In the genomic region with DNA sequence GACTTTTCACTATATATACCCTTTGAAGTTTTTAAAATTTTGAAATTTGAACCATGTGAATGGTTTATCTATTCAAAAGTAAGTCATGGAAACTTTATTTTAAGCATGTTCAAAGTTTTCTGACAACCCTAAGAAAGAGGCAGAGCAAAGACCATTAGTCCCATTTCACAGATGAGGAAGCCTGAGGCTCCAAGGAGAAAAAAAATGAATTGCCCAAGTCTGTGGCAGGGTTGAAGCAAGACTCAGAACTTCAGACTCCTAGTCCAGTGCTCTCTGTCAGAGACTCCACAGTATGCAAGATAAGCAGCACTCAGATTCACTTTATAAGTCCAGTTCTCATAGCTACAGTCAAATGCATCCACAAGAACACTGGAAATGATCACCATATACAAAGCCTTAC, we compare ENCODE assay signal across 19 cellular contexts. TPM values are rescaled to one million over a fixed set of nuclear protein-coding genes. Genes with fewer than 3 reads are reported as not detected.
A peak's percentile ranks its signal among the peaks of the same experiment; 100 is the strongest.
DNase-seq lines count a peak whose midpoint lies in the region; ATAC-seq and TF ChIP-seq lines count a peak whose summit lies in the region.
"Had no signal": no experiment of that assay in that cellular context is flagged by ENCODE, and none has a peak within 500 bp of the region (broad histone marks: within the 10 kb centered on the region; RNA-seq: fewer than 3 reads in every experiment).

No MANE protein-coding gene starts in this region.

- H3K9me3 ChIP-seq in HUES48 (ENCODE audit: control insufficient read depth, insufficient read depth, low read length) (no peaks in the 10 kb centered on the region), gastroesophageal sphincter (no peaks in the 10 kb centered on the region)
- no peaks in the 10 kb centered on the region for H3K9me3 ChIP-seq in naive thymus-derived CD4-positive, alpha-beta T cell (ENCODE audit: control insufficient read depth in 2 of 3, low read length in 3 of 3)
- H3K9me3 ChIP-seq: esophagus muscularis mucosa, upper lobe of left lung had no signal

- TF ChIP-seq POLR2A in gastroesophageal sphincter (IDR thresholded peaks at IDR 0.05), result no peak

- H3K4me3 ChIP-seq in HUES48 (ENCODE audit: low read depth, low read length) (no peak overlapping the region), gastroesophageal sphincter (no peak overlapping the region)
- peak overlapping the region; percentile 95 for H3K4me3 ChIP-seq in naive thymus-derived CD4-positive, alpha-beta T cell (ENCODE audit: low read length)
- H3K4me3 ChIP-seq: dorsolateral prefrontal cortex, esophagus muscularis mucosa had no signal

- TF ChIP-seq CTCF in gastroesophageal sphincter (IDR thresholded peaks at IDR 0.05), result no peak

- CTCF ChIA-PET in naive thymus-derived CD4-positive, alpha-beta T cell (lab: Charles Lee), result interaction anchor here (1.1 to 3.9 kb wide), 5 partner anchors 15 to 147 kb away, joined by 3 to 47 read pairs (median 6); no protein-coding TSS in a partner anchor

- H3K27me3 ChIP-seq in HUES48 (ENCODE audit: control insufficient read depth, insufficient read depth, low read length) (no peaks in the 10 kb centered on the region), gastroesophageal sphincter (no peaks in the 10 kb centered on the region)
- H3K27me3 ChIP-seq in naive thymus-derived CD4-positive, alpha-beta T cell (ENCODE audit: control insufficient read depth in 2 of 2, insufficient read depth in 2 of 2, low read length in 2 of 2), result no peaks in the 10 kb centered on the region
- H3K27me3 ChIP-seq: dorsolateral prefrontal cortex, esophagus muscularis mucosa, upper lobe of left lung had no signal

- no peak for TF ChIP-seq EP300 in gastroesophageal sphincter (IDR thresholded peaks at IDR 0.05)

- H3K36me3 ChIP-seq in HUES48 (ENCODE audit: control insufficient read depth, insufficient read depth, low read length) (no peaks in the 10 kb centered on the region), gastroesophageal sphincter (peaks cover 0 to 29% of the 10 kb centered on the region in 2 donors)
- peaks cover 0 to 37% (median 6%) of the 10 kb centered on the region in 3 experiments for H3K36me3 ChIP-seq in naive thymus-derived CD4-positive, alpha-beta T cell (ENCODE audit: control insufficient read depth in 2 of 3, insufficient read depth in 3 of 3, low read length in 3 of 3)

- H3K27ac ChIP-seq in HUES48 (ENCODE audit: low read depth, low read length) (peak overlapping the region; percentile 41), gastroesophageal sphincter (no peak overlapping the region)
- peak overlapping the region; percentile 83 for H3K27ac ChIP-seq in naive thymus-derived CD4-positive, alpha-beta T cell (ENCODE audit: low read depth, low read length)
- H3K27ac ChIP-seq: RWPE1 had no signal

- DNase-seq in T-helper 2 cell treated with Interferon-gamma antibody and Interleukin-4, amounts not matched to agents 5 μg/mL and 100 μg/mL, for 36 hours (ENCODE audit: low spot score), result no peak
- DNase-seq in T-helper 2 cell (no peak), KBM-7 (no peak)
- DNase-seq in naive thymus-derived CD4-positive, alpha-beta T cell, result no peak
- DNase-seq: dorsolateral prefrontal cortex, NCI-H1436 treated with DMSO at 0.1 percent for 48 hours, nephron progenitor cell had no signal

- peak overlapping the region; percentile 93 for H3K4me3 Mint-ChIP-seq in T-helper 2 cell treated with Interferon-gamma antibody and Interleukin-4, amounts not matched to agents 5 μg/mL and 100 μg/mL, for 36 hours
- H3K4me3 Mint-ChIP-seq in activated naive CD8-positive, alpha-beta T cell, result peak overlapping the region; percentile 96
- H3K4me3 Mint-ChIP-seq in naive thymus-derived CD4-positive, alpha-beta T cell, result peak overlapping the region; percentile 70 to 99 (median 94)
- H3K4me3 Mint-ChIP-seq: stimulated activated memory B cell treated with anti-CD40 and anti-IgM and Interleukin-4, amounts not matched to agents 10 μg/mL and 1 μg/mL and 100 μg/mL, for 72 hours had no signal

- H3K9me3 Mint-ChIP-seq in T-helper 2 cell treated with Interferon-gamma antibody and Interleukin-4, amounts not matched to agents 5 μg/mL and 100 μg/mL, for 36 hours, result no peaks in the 10 kb centered on the region
- no peaks in the 10 kb centered on the region for H3K9me3 Mint-ChIP-seq in activated naive CD8-positive, alpha-beta T cell (ENCODE audit: low read depth)
- H3K9me3 Mint-ChIP-seq in naive thymus-derived CD4-positive, alpha-beta T cell, result no peaks in the 10 kb centered on the region
- H3K9me3 Mint-ChIP-seq: nephron progenitor cell; stimulated activated memory B cell treated with anti-CD40 and anti-IgM and Interleukin-4, amounts not matched to agents 10 μg/mL and 1 μg/mL and 100 μg/mL, for 72 hours had no signal

- POLR2A ChIA-PET in naive thymus-derived CD4-positive, alpha-beta T cell (lab: Charles Lee), result interaction anchor here (0.9 to 8.9 kb wide), 11 partner anchors 7 to 238 kb away, joined by 3 to 111 read pairs (median 60); partner anchors contain the start of genes ACAD9, CNBP and COPG1

- peak overlapping the region; percentile 95 for H3K27ac Mint-ChIP-seq in T-helper 2 cell treated with Interferon-gamma antibody and Interleukin-4, amounts not matched to agents 5 μg/mL and 100 μg/mL, for 36 hours
- peak overlapping the region; percentile 100 for H3K27ac Mint-ChIP-seq in activated naive CD8-positive, alpha-beta T cell
- peak overlapping the region; percentile 91 to 100 (median 97) for H3K27ac Mint-ChIP-seq in naive thymus-derived CD4-positive, alpha-beta T cell
- H3K27ac Mint-ChIP-seq: stimulated activated memory B cell treated with anti-CD40 and anti-IgM and Interleukin-4, amounts not matched to agents 10 μg/mL and 1 μg/mL and 100 μg/mL, for 72 hours had no signal

- H3K27me3 Mint-ChIP-seq in T-helper 2 cell treated with Interferon-gamma antibody and Interleukin-4, amounts not matched to agents 5 μg/mL and 100 μg/mL, for 36 hours (ENCODE audit: low read depth), result no peaks in the 10 kb centered on the region
- no peaks in the 10 kb centered on the region for H3K27me3 Mint-ChIP-seq in activated naive CD8-positive, alpha-beta T cell
- H3K27me3 Mint-ChIP-seq in naive thymus-derived CD4-positive, alpha-beta T cell, result no peaks in the 10 kb centered on the region
- H3K27me3 Mint-ChIP-seq: stimulated activated memory B cell treated with anti-CD40 and anti-IgM and Interleukin-4, amounts not matched to agents 10 μg/mL and 1 μg/mL and 100 μg/mL, for 72 hours had no signal

- no peak overlapping the region for H3K9ac ChIP-seq in HUES48 (ENCODE audit: low read depth, low read length)

- H3K4me1 ChIP-seq in HUES48 (ENCODE audit: control insufficient read depth, insufficient read depth, low read length), result peaks cover 43% of the 10 kb centered on the region
- peaks cover 32 to 60% of the 10 kb centered on the region in 2 donors for H3K4me1 ChIP-seq in naive thymus-derived CD4-positive, alpha-beta T cell (ENCODE audit: control insufficient read depth in 2 of 2, insufficient read depth in 2 of 2, low read length in 2 of 2)
- H3K4me1 ChIP-seq in gastroesophageal sphincter, result peaks cover 3 to 41% (median 17%) of the 10 kb centered on the region in 3 donors

- peaks cover 62% of the 10 kb centered on the region for H3K36me3 Mint-ChIP-seq in T-helper 2 cell treated with Interferon-gamma antibody and Interleukin-4, amounts not matched to agents 5 μg/mL and 100 μg/mL, for 36 hours (ENCODE audit: low read depth)
- H3K36me3 Mint-ChIP-seq in activated naive CD8-positive, alpha-beta T cell, result peaks cover 12% of the 10 kb centered on the region
- H3K36me3 Mint-ChIP-seq in naive thymus-derived CD4-positive, alpha-beta T cell, result peaks cover 9 to 52% (median 44%) of the 10 kb centered on the region in 5 donors

- no peak for ATAC-seq in naive thymus-derived CD4-positive, alpha-beta T cell
- ATAC-seq in gastroesophageal sphincter (no peak), HG02852 (IDR thresholded peaks at IDR 0.05; ENCODE audit: unreplicated experiment) (no peak)
- ATAC-seq: stimulated activated memory B cell treated with anti-CD40 and anti-IgM and Interleukin-4, amounts not matched to agents 10 μg/mL and 1 μg/mL and 100 μg/mL, for 72 hours had no signal

- peaks cover 65% of the 10 kb centered on the region for H3K4me1 Mint-ChIP-seq in T-helper 2 cell treated with Interferon-gamma antibody and Interleukin-4, amounts not matched to agents 5 μg/mL and 100 μg/mL, for 36 hours (ENCODE audit: low read depth)
- peaks cover 64% of the 10 kb centered on the region for H3K4me1 Mint-ChIP-seq in activated naive CD8-positive, alpha-beta T cell (ENCODE audit: low read depth)
- H3K4me1 Mint-ChIP-seq in naive thymus-derived CD4-positive, alpha-beta T cell, result peaks cover 35 to 73% (median 63%) of the 10 kb centered on the region in 7 donors

- intact Hi-C loops in naive thymus-derived CD4-positive, alpha-beta T cell (cut with micrococcal nuclease), result loop anchor here in 1 of 2 donors (2.0 to 5.0 kb wide), 2 partner anchors 14 to 35 kb away; no protein-coding TSS in a partner anchor

- in situ Hi-C loops in KBM-7 (cut with MboI; ENCODE audit: low pct_unique_long_range_greater_than_20kb, low sequenced_read_pairs), result no loop called here

RNA-seq across cellular contexts. Expression of gene RAB43, which starts 4.5 kb away (rescaled TPM):
- 100 to 1,000 TPM in 2 of 5 experiments, 10 to 100 TPM in 3; 58.6 to 122 (median 72.8) TPM for total RNA-seq in naive thymus-derived CD4-positive, alpha-beta T cell
- polyA plus RNA-seq in naive thymus-derived CD4-positive, alpha-beta T cell, result 10 to 100 TPM; 27.2 to 56.0 TPM
- 10 to 100 TPM; 10.3 to 17.9 (median 15.7) TPM for total RNA-seq in gastroesophageal sphincter

RNA-seq across cellular contexts. Expression of gene ISY1, which starts 43.7 kb away (rescaled TPM):
- total RNA-seq in naive thymus-derived CD4-positive, alpha-beta T cell, result 10 to 100 TPM; 27.6 to 65.1 (median 37.4) TPM
- polyA plus RNA-seq in naive thymus-derived CD4-positive, alpha-beta T cell, result 100 to 1,000 TPM; 115 to 130 TPM
- 10 to 100 TPM; 22.6 to 30.4 (median 25.7) TPM for total RNA-seq in gastroesophageal sphincter

RNA-seq across cellular contexts. Expression of gene GP9, which starts 56.6 kb away (rescaled TPM):
- total RNA-seq in naive thymus-derived CD4-positive, alpha-beta T cell, result 1 to 10 TPM in 1 of 5 experiments, not detected in 4; 2.5 TPM
- not detected for polyA plus RNA-seq in naive thymus-derived CD4-positive, alpha-beta T cell
- total RNA-seq in gastroesophageal sphincter, result not detected
- total RNA-seq: A172, lung microvascular endothelial cell, pulmonary artery endothelial cell had no signal
- polyA plus RNA-seq: BJ had no signal

Comparison
In these comparisons a context has a peak if more than half of its experiments do, and no peak if none do; other contexts are left out.
1. H3K27ac ChIP-seq: peak in HUES48 (single experiment) and naive thymus-derived CD4-positive, alpha-beta T cell (single experiment); none in gastroesophageal sphincter (0 of 4).
2. Peak in every context shown above with its lines, with median percentiles within 50 percentile points of each other: H3K27ac Mint-ChIP-seq and H3K4me3 Mint-ChIP-seq.